8 cellular contexts compared by ENCODE assay signal in the genomic region with DNA sequence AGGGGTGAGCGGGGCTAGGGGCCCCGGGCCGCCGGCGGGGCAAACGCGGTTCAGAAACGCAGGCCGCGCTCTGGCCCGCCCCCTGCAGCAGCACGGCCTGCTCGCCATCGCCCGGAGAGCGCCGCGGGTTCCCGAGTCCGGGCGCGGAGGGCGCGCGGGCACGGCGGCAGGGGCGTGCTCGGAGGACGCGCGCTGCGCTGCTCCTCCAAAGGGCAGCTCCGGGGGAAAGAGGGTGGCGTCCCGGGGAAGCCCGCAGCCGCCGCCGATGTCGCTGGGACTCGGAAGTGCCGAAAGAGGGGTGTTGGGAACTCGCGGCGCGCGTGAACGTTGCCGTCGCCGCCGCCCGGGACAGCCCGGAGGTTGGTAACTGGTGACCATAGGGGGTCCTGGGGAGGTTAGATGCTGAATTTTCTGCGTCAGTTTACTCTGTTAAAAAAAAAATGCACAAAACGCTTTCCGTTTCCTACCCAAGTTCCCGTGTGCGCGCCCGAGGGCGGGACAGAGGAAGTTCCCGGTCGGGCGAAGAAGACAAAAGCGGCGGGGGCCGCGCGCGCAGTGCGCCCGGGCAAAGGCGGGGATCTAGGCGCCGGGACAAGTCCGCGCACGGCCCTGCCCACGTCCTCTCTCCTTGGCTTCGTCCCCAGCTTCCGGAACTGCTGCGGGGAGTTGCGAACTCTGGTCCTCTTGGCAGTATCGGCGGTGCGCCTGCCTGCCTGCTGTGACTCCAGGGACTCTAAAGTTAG. TPM values are rescaled to one million over a fixed set of nuclear protein-coding genes. Genes with fewer than 3 reads are reported as not detected.
DNase-seq lines count a peak whose midpoint lies in the region; ATAC-seq and TF ChIP-seq lines count a peak whose summit lies in the region.

Gene HHAT (plus strand): TSS at position 157 of the 743 bp plus-strand sequence. CDS start 20,074 bp downstream, outside the sequence.

- no peaks in the 10 kb centered on the region for H3K4me1 ChIP-seq in endocrine pancreas (ENCODE audit: control insufficient read depth, insufficient read depth, low read length)
- H3K4me1 ChIP-seq in mesendoderm (ENCODE audit: control insufficient read depth, low read depth, low read length), result no peaks in the 10 kb centered on the region

- no CpG with 5 or more reads among the region's 88 CpGs for WGBS in mesendoderm (ENCODE audit: extremely low coverage, insufficient coverage, low lambda C conversion rate)

- no peaks in the 10 kb centered on the region for H3K79me1 ChIP-seq in mesendoderm (ENCODE audit: low read length)

- no peaks in the 10 kb centered on the region for H3K9me3 ChIP-seq in endocrine pancreas (ENCODE audit: control insufficient read depth, low read length)

- H3K36me3 ChIP-seq in endocrine pancreas (ENCODE audit: control insufficient read depth, insufficient read depth, low read length), result no peaks in the 10 kb centered on the region
- H3K36me3 ChIP-seq in mesendoderm (ENCODE audit: control insufficient read depth, insufficient read depth, low read length), result no peaks in the 10 kb centered on the region

- peak within 1 kb of the TSS; percentile 60 for H3K9ac ChIP-seq in endocrine pancreas (ENCODE audit: control insufficient read depth, insufficient read depth, low read length)
- peak within 1 kb of the TSS; percentile 73 for H3K9ac ChIP-seq in mesendoderm (ENCODE audit: low read length)

- peak in 12 of 14 donors; percentile 24 to 84 (median 66) for DNase-seq in C1 segment of cervical spinal cord (lab: John Stamatoyannopoulos, UW)
- DNase-seq in NCI-H460 (ENCODE audit: extremely low read depth, low read depth), result peak; percentile 80
- peak; percentile 86 for DNase-seq in activated CD8-positive, alpha-beta memory T cell treated with anti-CD3 and anti-CD28 coated beads for 24 hours
- DNase-seq in mesendoderm, result peak; percentile 72
- peak; percentile 43 for DNase-seq in stimulated activated CD8-positive, alpha-beta memory T cell treated with anti-CD3 and anti-CD28 coated beads, Interleukin-15, amount 100 ng/mL, for 24 hours (ENCODE audit: low read depth)

- H3K4ac ChIP-seq in mesendoderm (ENCODE audit: low read depth, low read length), result peak within 1 kb of the TSS; percentile 0

- H3K27ac ChIP-seq in mesendoderm (ENCODE audit: low read depth, low read length), result peak within 1 kb of the TSS; percentile 69

- H3K27me3 ChIP-seq in endocrine pancreas (ENCODE audit: control insufficient read depth, insufficient read depth, low read length) (no peaks in the 10 kb centered on the region), mesendoderm (ENCODE audit: insufficient read depth, low read length, poor library complexity) (peaks cover 20% of the 10 kb centered on the region)

- TF ChIP-seq POLR2A in GM19193 (IDR thresholded peaks at IDR 0.05; ENCODE audit: extremely low read depth, insufficient read depth, insufficient read length), result peak; percentile 74

- no peak within 1 kb of the TSS for H2BK15ac ChIP-seq in mesendoderm (replicated peaks; ENCODE audit: low read depth)

- peak; percentile 49 for ATAC-seq in HG03342 (IDR thresholded peaks at IDR 0.05; ENCODE audit: unreplicated experiment)

- peak within 1 kb of the TSS; percentile 67 for H4K8ac ChIP-seq in mesendoderm (ENCODE audit: low read depth, low read length)

- H3K79me2 ChIP-seq in mesendoderm (ENCODE audit: control insufficient read depth, insufficient read depth, low read length), result no peaks in the 10 kb centered on the region

- H2BK120ac ChIP-seq in mesendoderm (ENCODE audit: low read depth, low read length), result no peak within 1 kb of the TSS

- H4K5ac ChIP-seq in mesendoderm (ENCODE audit: low read length), result no peak within 1 kb of the TSS

- H3K4me3 ChIP-seq in endocrine pancreas (ENCODE audit: control insufficient read depth, insufficient read depth, low read length) (peak within 1 kb of the TSS; percentile 72), mesendoderm (ENCODE audit: low read length) (peak within 1 kb of the TSS; percentile 78)

- H3K56ac ChIP-seq in mesendoderm (ENCODE audit: low read length), result peak within 1 kb of the TSS; percentile 90

- H3K18ac ChIP-seq in mesendoderm (ENCODE audit: low read length), result peak within 1 kb of the TSS; percentile 77

- H2AK5ac ChIP-seq in mesendoderm (ENCODE audit: low read length), result no peak within 1 kb of the TSS

- no peak within 1 kb of the TSS for H2BK5ac ChIP-seq in mesendoderm (ENCODE audit: low read length)

- H3K4me2 ChIP-seq in mesendoderm (ENCODE audit: low read length), result peak within 1 kb of the TSS; percentile 65

- no peak within 1 kb of the TSS for H3K23ac ChIP-seq in mesendoderm (ENCODE audit: low read length)

RNA-seq across cellular contexts. Expression of gene HHAT, which starts in this region (rescaled TPM):
- total RNA-seq in NCI-H460 (2014; rRNA removed; shearing (Covaris generic)), result 3.6 and 4.4 TPM in 2 replicates
- 3.9 and 5.1 TPM in 2 replicates for polyA plus RNA-seq in NCI-H460 (2014; cell fraction: nucleus; rRNA removed)
- polyA plus RNA-seq in mesendoderm (2013, experiment 1 of 2), result 0.67 TPM
- 0.87 TPM for polyA plus RNA-seq in mesendoderm (2013, experiment 2 of 2)

Comparison
In these comparisons a context has a peak if more than half of its experiments do, and no peak if none do; other contexts are left out.
1. Peak in every context shown above with its lines: DNase-seq, ATAC-seq, H3K4me3 ChIP-seq and H3K27ac ChIP-seq.